In the genomic region with DNA sequence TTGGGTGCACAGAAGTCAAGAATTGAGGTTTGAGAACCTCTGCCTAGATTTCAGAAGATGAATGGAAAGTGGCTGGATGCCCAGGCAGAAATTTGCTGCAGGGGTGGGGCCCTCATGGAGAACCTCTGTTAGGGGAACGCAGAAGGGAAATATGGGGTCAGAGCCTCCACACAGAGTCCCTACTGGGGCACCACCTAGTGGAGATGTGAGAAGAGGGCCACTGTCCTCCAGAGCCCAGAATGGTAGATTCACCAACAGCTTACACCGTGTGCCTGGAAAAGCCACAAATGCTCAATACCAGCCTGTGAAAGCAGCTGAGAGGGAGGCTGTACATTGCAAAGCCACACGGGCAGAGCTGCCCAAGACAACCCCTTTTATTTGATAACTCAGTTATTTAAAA, we compare ENCODE assay signal across 13 cellular contexts.
DNase-seq lines count a peak whose midpoint lies in the region; ATAC-seq and TF ChIP-seq lines count a peak whose summit lies in the region.
"Had no signal": no experiment of that assay in that cellular context is flagged by ENCODE, and none has a peak within 500 bp of the region (broad histone marks: within the 10 kb centered on the region; RNA-seq: fewer than 3 reads in every experiment).

No MANE protein-coding gene starts in this region.

- H3K27ac ChIP-seq in HL-60 (replicated peaks) (no peak overlapping the region), brain microvascular endothelial cell (no peak overlapping the region), psoas muscle (no peak overlapping the region)
- H3K27ac ChIP-seq: ascending aorta had no signal

- H3K36me3 Mint-ChIP-seq in activated naive CD4-positive, alpha-beta T cell treated with anti-CD3 and anti-CD28 coated beads, Interleukin-2, amount 10 ng/mL, durations not matched to agents 7 days and 5 days, result no peaks in the 10 kb centered on the region
- H3K36me3 Mint-ChIP-seq: CD8-positive, alpha-beta memory T cell had no signal

- no peak overlapping the region for H3K27ac Mint-ChIP-seq in activated naive CD4-positive, alpha-beta T cell treated with anti-CD3 and anti-CD28 coated beads, Interleukin-2, amount 10 ng/mL, durations not matched to agents 7 days and 5 days

- no peaks in the 10 kb centered on the region for H3K9me3 ChIP-seq in psoas muscle
- H3K9me3 ChIP-seq: ascending aorta had no signal

- H3K4me3 Mint-ChIP-seq in activated naive CD4-positive, alpha-beta T cell treated with anti-CD3 and anti-CD28 coated beads, Interleukin-2, amount 10 ng/mL, durations not matched to agents 7 days and 5 days, result no peak overlapping the region
- H3K4me3 Mint-ChIP-seq: CD8-positive, alpha-beta memory T cell had no signal

- no peaks in the 10 kb centered on the region for H3K4me1 ChIP-seq in psoas muscle
- H3K4me1 ChIP-seq: ascending aorta had no signal

- H3K4me1 Mint-ChIP-seq in activated naive CD4-positive, alpha-beta T cell treated with anti-CD3 and anti-CD28 coated beads, Interleukin-2, amount 10 ng/mL, durations not matched to agents 7 days and 5 days, result no peaks in the 10 kb centered on the region
- H3K4me1 Mint-ChIP-seq: CD8-positive, alpha-beta memory T cell had no signal

- intact Hi-C loops in psoas muscle (cut with DNase I), result no loop called here
- intact Hi-C loops in left colon (cut with DNase I, micrococcal nuclease), result no loop called here

- 71 to 90% (median 71%) methylated on average over 3 of the region's 3 CpGs for WGBS in psoas muscle, 3 donors

- H3K36me3 ChIP-seq in brain microvascular endothelial cell (replicated peaks), result no peaks in the 10 kb centered on the region
- no peaks in the 10 kb centered on the region for H3K36me3 ChIP-seq in psoas muscle (ENCODE audit: insufficient read depth in 1 of 2, low read depth in 1 of 2)
- H3K36me3 ChIP-seq: ascending aorta had no signal

- TF ChIP-seq CTCF in HL-60 (IDR thresholded peaks at IDR 0.05; ENCODE audit: insufficient read depth, low read length), result peak; percentile 13
- TF ChIP-seq CTCF in brain microvascular endothelial cell (IDR thresholded peaks at IDR 0.05; ENCODE audit: low read depth, low read length, missing control alignments), result peak; percentile 56
- peak; percentile 21 for TF ChIP-seq CTCF in psoas muscle (IDR thresholded peaks at IDR 0.05)

- no peaks in the 10 kb centered on the region for H3K9me3 Mint-ChIP-seq in activated naive CD4-positive, alpha-beta T cell treated with anti-CD3 and anti-CD28 coated beads, Interleukin-2, amount 10 ng/mL, durations not matched to agents 7 days and 5 days

- CTCF ChIA-PET in activated naive CD4-positive, alpha-beta T cell treated with anti-CD3 and anti-CD28 coated beads, Interleukin-2, amount 10 ng/mL, durations not matched to agents 7 days and 5 days (lab: Charles Lee), result interaction anchor here (0.6 to 0.7 kb wide), 2 partner anchors 41 to 552 kb away, joined by 3 read pairs; no protein-coding TSS in a partner anchor

- DNase-seq in activated naive CD4-positive, alpha-beta T cell treated with anti-CD3 and anti-CD28 coated beads, Interleukin-2, amount 10 ng/mL, durations not matched to agents 7 days and 5 days, result peak; percentile 32
- no peak for DNase-seq in activated naive CD4-positive, alpha-beta T cell treated with anti-CD3 and anti-CD28 coated beads, Interleukin-2, amount 50 U/mL, for 16 hours
- peak in 1 of 2 experiments; percentile 13 for DNase-seq in HL-60 (ENCODE audit: low read depth in 1 of 2, low spot score in 1 of 2)
- DNase-seq in brain microvascular endothelial cell, result no peak
- peak in 1 of 2 donors; percentile 48 for DNase-seq in psoas muscle
- DNase-seq in left colon, result no peak
- no peak for DNase-seq in NCI-H1417 treated with DMSO at 0.1 percent for 48 hours (lab: John Stamatoyannopoulos, UW)
- DNase-seq in Ammon's horn (ENCODE audit: low spot score), result no peak
- DNase-seq: foreskin melanocyte, H7, NCI-H1694 treated with DMSO at 0.1 percent for 48 hours had no signal

- ATAC-seq in psoas muscle (no peak), left colon (no peak)

- no peak overlapping the region for H3K4me3 ChIP-seq in HL-60 (replicated peaks; ENCODE audit: insufficient read depth, low read length)
- H3K4me3 ChIP-seq in brain microvascular endothelial cell (ENCODE audit: low read depth, low read length), result no peak overlapping the region
- no peak overlapping the region for H3K4me3 ChIP-seq in psoas muscle
- H3K4me3 ChIP-seq: ascending aorta had no signal

- H3K27me3 Mint-ChIP-seq in activated naive CD4-positive, alpha-beta T cell treated with anti-CD3 and anti-CD28 coated beads, Interleukin-2, amount 10 ng/mL, durations not matched to agents 7 days and 5 days, result peaks cover 5% of the 10 kb centered on the region

- in situ Hi-C loops in brain microvascular endothelial cell (cut with HindIII; ENCODE audit: low pct_ligation_motif_present, low sequenced_read_pairs), result no loop called here

- no peaks in the 10 kb centered on the region for H3K27me3 ChIP-seq in HL-60 (ENCODE audit: insufficient read depth, poor library complexity, severe bottlenecking)
- H3K27me3 ChIP-seq in brain microvascular endothelial cell (replicated peaks), result no peaks in the 10 kb centered on the region
- H3K27me3 ChIP-seq in psoas muscle (ENCODE audit: insufficient read depth in 3 of 3, low read length in 2 of 3), result no peaks in the 10 kb centered on the region
- H3K27me3 ChIP-seq: ascending aorta had no signal
